ENCODE assay signal across 14 cellular contexts in genomic region chr22:27682438-27682837, GRCh38.
A peak's percentile ranks its signal among the peaks of the same experiment; 100 is the strongest.
DNase-seq lines count a peak whose midpoint lies in the region; ATAC-seq and TF ChIP-seq lines count a peak whose summit lies in the region.
"Had no signal": no experiment of that assay in that cellular context is flagged by ENCODE, and none has a peak within 500 bp of the region (broad histone marks: within the 10 kb centered on the region; RNA-seq: fewer than 3 reads in every experiment).

No MANE protein-coding gene starts in this region.

- no peaks in the 10 kb centered on the region for H3K36me3 ChIP-seq in osteoblast (ENCODE audit: insufficient read depth, low read length)

- H3K4me1 ChIP-seq in osteoblast (ENCODE audit: insufficient read depth, low read length): peaks cover 7% of the 10 kb centered on the region

- intact Hi-C loops in Calu3 (cut with micrococcal nuclease; ENCODE audit: unreplicated experiment): no loop called here

- no peak for DNase-seq in GM12864 (ENCODE audit: low read depth)
- DNase-seq in NCI-H526 treated with DMSO at 0.1 percent for 48 hours (lab: John Stamatoyannopoulos, UW): peak; percentile 78
- peak; percentile 38 for DNase-seq in endothelial cell (ENCODE audit: low spot score)
- DNase-seq in osteoblast (ENCODE audit: insufficient read length, low spot score, missing footprints): no peak
- DNase-seq in NCI-H1694 (lab: John Stamatoyannopoulos, UW): no peak
- DNase-seq in activated T-cell treated with anti-CD3 and anti-CD28 coated beads, Interleukin-2, amount 50 U/mL, for 24 hours: no peak
- no peak for DNase-seq in Calu3
- DNase-seq: CD8-positive, alpha-beta memory T cell; head of caudate nucleus; left ventricle myocardium superior; natural killer cell; NCI-H345 had no signal

- H3K4me3 Mint-ChIP-seq in endothelial cell (ENCODE audit: unreplicated experiment) (no peak overlapping the region), Calu3 (ENCODE audit: low read depth, unreplicated experiment) (no peak overlapping the region)
- H3K4me3 Mint-ChIP-seq in activated T-cell treated with anti-CD3 and anti-CD28 coated beads, Interleukin-2, amount 50 U/mL, for 24 hours: no peak overlapping the region
- H3K4me3 Mint-ChIP-seq: CD8-positive, alpha-beta memory T cell; natural killer cell had no signal

- TF ChIP-seq CTCF in GM12864 (IDR thresholded peaks at IDR 0.05; ENCODE audit: low read depth, low read length, missing control alignments) (peak; percentile 17), endothelial cell (IDR thresholded peaks at IDR 0.05; ENCODE audit: unreplicated experiment) (peak; percentile 48), osteoblast (IDR thresholded peaks at IDR 0.05; ENCODE audit: extremely low read depth, low read depth, low read length) (peak; percentile 16), Calu3 (IDR thresholded peaks at IDR 0.05; ENCODE audit: unreplicated experiment) (no peak)

- no TSS peak for BruUV-seq in Calu3 (replicated peaks; lab: Mats Ljungman, UMichigan)

- H3K4me1 Mint-ChIP-seq in endothelial cell (ENCODE audit: unreplicated experiment): peaks cover 14% of the 10 kb centered on the region
- H3K4me1 Mint-ChIP-seq in activated T-cell treated with anti-CD3 and anti-CD28 coated beads, Interleukin-2, amount 50 U/mL, for 24 hours (ENCODE audit: low read depth): no peaks in the 10 kb centered on the region
- H3K4me1 Mint-ChIP-seq in Calu3 (ENCODE audit: low read depth, unreplicated experiment): peaks cover 19% of the 10 kb centered on the region
- H3K4me1 Mint-ChIP-seq: CD8-positive, alpha-beta memory T cell; natural killer cell had no signal

- no peaks in the 10 kb centered on the region for H3K79me2 ChIP-seq in osteoblast (ENCODE audit: insufficient read depth, low read length)

- H3K27me3 Mint-ChIP-seq in endothelial cell (ENCODE audit: unreplicated experiment): no peaks in the 10 kb centered on the region
- peaks cover 7% of the 10 kb centered on the region for H3K27me3 Mint-ChIP-seq in activated T-cell treated with anti-CD3 and anti-CD28 coated beads, Interleukin-2, amount 50 U/mL, for 24 hours
- no peaks in the 10 kb centered on the region for H3K27me3 Mint-ChIP-seq in Calu3 (ENCODE audit: unreplicated experiment)

- H3K27me3 ChIP-seq in osteoblast (ENCODE audit: insufficient read depth, low read length): peaks cover 22% of the 10 kb centered on the region

- H3K36me3 Mint-ChIP-seq in endothelial cell (ENCODE audit: low read depth, unreplicated experiment): no peaks in the 10 kb centered on the region
- no peaks in the 10 kb centered on the region for H3K36me3 Mint-ChIP-seq in activated T-cell treated with anti-CD3 and anti-CD28 coated beads, Interleukin-2, amount 50 U/mL, for 24 hours (ENCODE audit: low read depth)
- H3K36me3 Mint-ChIP-seq in Calu3 (ENCODE audit: insufficient read depth, unreplicated experiment): peaks cover 6% of the 10 kb centered on the region
- H3K36me3 Mint-ChIP-seq: CD8-positive, alpha-beta memory T cell; natural killer cell had no signal

- H3K9me3 ChIP-seq in osteoblast (ENCODE audit: low read depth, low read length): no peaks in the 10 kb centered on the region

- no peaks in the 10 kb centered on the region for H3K9me3 Mint-ChIP-seq in endothelial cell (ENCODE audit: unreplicated experiment)
- H3K9me3 Mint-ChIP-seq in activated T-cell treated with anti-CD3 and anti-CD28 coated beads, Interleukin-2, amount 50 U/mL, for 24 hours: no peaks in the 10 kb centered on the region
- no peaks in the 10 kb centered on the region for H3K9me3 Mint-ChIP-seq in Calu3 (ENCODE audit: low read depth, unreplicated experiment)
- H3K9me3 Mint-ChIP-seq: natural killer cell had no signal

- ATAC-seq in GM18870 (IDR thresholded peaks at IDR 0.05; ENCODE audit: unreplicated experiment): no peak
- ATAC-seq: left ventricle myocardium superior, natural killer cell had no signal

- H3K4me3 ChIP-seq in GM12864 (ENCODE audit: low read depth, low read length) (no peak overlapping the region), osteoblast (ENCODE audit: insufficient read depth, low read length) (no peak overlapping the region)

- H3K27ac Mint-ChIP-seq in endothelial cell (ENCODE audit: unreplicated experiment) (no peak overlapping the region), Calu3 (ENCODE audit: unreplicated experiment) (no peak overlapping the region)
- no peak overlapping the region for H3K27ac Mint-ChIP-seq in activated T-cell treated with anti-CD3 and anti-CD28 coated beads, Interleukin-2, amount 50 U/mL, for 24 hours
- H3K27ac Mint-ChIP-seq: CD8-positive, alpha-beta memory T cell; natural killer cell had no signal

- no peaks in the 10 kb centered on the region for H4K20me1 ChIP-seq in osteoblast (ENCODE audit: insufficient read depth, low read length)

- CTCF ChIA-PET in Calu3 (lab: Charles Lee): no interaction called here

- H3K4me2 ChIP-seq in osteoblast (ENCODE audit: insufficient read depth, low read length): no peak overlapping the region

- no peak overlapping the region for H2AFZ ChIP-seq in osteoblast (ENCODE audit: low read length)

- no peak overlapping the region for H3K27ac ChIP-seq in osteoblast (ENCODE audit: low read depth, low read length)
- H3K27ac ChIP-seq: VCaP had no signal

Comparison
In these comparisons a context has a peak if more than half of its experiments do, and no peak if none do; other contexts are left out.
1. DNase-seq: peak in NCI-H526 treated with DMSO at 0.1 percent for 48 hours (single experiment) and endothelial cell (single experiment); none in GM12864 (single experiment), osteoblast (single experiment), NCI-H1694 (single experiment), activated T-cell treated with anti-CD3 and anti-CD28 coated beads, Interleukin-2, amount 50 U/mL, for 24 hours (single experiment) and Calu3 (single experiment).